Comparison of ENCODE assay signal across 1 cellular context in the genomic region with DNA sequence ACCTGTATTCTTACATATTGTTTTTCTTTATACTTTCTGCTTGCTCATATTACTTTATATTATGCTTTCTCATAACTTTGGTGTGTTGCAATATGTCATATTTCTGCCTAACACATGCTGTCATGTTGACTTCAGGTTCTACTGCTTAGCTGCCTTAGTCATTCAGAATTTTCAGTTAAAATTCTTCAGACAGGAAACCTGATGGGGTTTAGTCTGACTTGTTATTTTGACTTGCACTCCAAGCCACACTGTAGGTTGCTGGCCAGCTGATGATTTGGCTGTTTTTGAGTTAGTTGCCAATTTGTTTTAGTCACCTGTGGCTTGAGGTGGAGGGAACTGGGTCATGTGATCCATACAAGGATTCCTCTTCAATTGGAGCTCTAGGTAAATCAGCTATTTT.
TF ChIP-seq lines count a peak whose summit lies in the region.

No MANE protein-coding gene starts in this region.

TF ChIP-seq in SK-N-SH treated with all-trans-retinoic acid at 6 μM for 48 hours, 23 proteins besides CTCF, POLR2A, EP300 and RAD21 (continued from another document):
- TF ChIP-seq, protein P1, sequence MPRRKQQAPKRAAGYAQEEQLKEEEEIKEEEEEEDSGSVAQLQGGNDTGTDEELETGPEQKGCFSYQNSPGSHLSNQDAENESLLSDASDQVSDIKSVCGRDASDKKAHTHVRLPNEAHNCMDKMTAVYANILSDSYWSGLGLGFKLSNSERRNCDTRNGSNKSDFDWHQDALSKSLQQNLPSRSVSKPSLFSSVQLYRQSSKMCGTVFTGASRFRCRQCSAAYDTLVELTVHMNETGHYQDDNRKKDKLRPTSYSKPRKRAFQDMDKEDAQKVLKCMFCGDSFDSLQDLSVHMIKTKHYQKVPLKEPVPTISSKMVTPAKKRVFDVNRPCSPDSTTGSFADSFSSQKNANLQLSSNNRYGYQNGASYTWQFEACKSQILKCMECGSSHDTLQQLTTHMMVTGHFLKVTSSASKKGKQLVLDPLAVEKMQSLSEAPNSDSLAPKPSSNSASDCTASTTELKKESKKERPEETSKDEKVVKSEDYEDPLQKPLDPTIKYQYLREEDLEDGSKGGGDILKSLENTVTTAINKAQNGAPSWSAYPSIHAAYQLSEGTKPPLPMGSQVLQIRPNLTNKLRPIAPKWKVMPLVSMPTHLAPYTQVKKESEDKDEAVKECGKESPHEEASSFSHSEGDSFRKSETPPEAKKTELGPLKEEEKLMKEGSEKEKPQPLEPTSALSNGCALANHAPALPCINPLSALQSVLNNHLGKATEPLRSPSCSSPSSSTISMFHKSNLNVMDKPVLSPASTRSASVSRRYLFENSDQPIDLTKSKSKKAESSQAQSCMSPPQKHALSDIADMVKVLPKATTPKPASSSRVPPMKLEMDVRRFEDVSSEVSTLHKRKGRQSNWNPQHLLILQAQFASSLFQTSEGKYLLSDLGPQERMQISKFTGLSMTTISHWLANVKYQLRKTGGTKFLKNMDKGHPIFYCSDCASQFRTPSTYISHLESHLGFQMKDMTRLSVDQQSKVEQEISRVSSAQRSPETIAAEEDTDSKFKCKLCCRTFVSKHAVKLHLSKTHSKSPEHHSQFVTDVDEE (CRISPR knock-in tag; IDR thresholded peaks at IDR 0.05): no peak
- TF ChIP-seq ZNF565 (CRISPR knock-in tag; conservative IDR thresholded peaks at IDR 0.05; ENCODE audit: low read depth) (no peak), TOX (CRISPR knock-in tag; IDR thresholded peaks at IDR 0.05; ENCODE audit: borderline replicate concordance) (no peak), ZNF8 (CRISPR knock-in tag; IDR thresholded peaks at IDR 0.05) (no peak), SNAI2 (CRISPR knock-in tag; IDR thresholded peaks at IDR 0.05) (no peak), CSDC2 (CRISPR knock-in tag; IDR thresholded peaks at IDR 0.05) (no peak), TCF4 (CRISPR knock-in tag; IDR thresholded peaks at IDR 0.05; ENCODE audit: borderline replicate concordance) (no peak), ZFP3 (CRISPR knock-in tag; IDR thresholded peaks at IDR 0.05) (no peak), RARB (CRISPR knock-in tag; IDR thresholded peaks at IDR 0.05) (no peak), BACH2 (CRISPR knock-in tag; IDR thresholded peaks at IDR 0.05; ENCODE audit: borderline replicate concordance) (no peak), ISL1 (CRISPR knock-in tag; IDR thresholded peaks at IDR 0.05) (no peak), ARNTL (CRISPR knock-in tag; IDR thresholded peaks at IDR 0.05; ENCODE audit: borderline replicate concordance, low read depth) (no peak), PPARA (CRISPR knock-in tag; IDR thresholded peaks at IDR 0.05; ENCODE audit: borderline replicate concordance) (no peak), GLIS3 (CRISPR knock-in tag; IDR thresholded peaks at IDR 0.05) (no peak)
TF ChIP-seq in SK-N-SH treated with all-trans-retinoic acid at 6 μM for 48 hours: peak in this region for 0.
